ENCODE assay signal across 8 cellular contexts in the genomic region with DNA sequence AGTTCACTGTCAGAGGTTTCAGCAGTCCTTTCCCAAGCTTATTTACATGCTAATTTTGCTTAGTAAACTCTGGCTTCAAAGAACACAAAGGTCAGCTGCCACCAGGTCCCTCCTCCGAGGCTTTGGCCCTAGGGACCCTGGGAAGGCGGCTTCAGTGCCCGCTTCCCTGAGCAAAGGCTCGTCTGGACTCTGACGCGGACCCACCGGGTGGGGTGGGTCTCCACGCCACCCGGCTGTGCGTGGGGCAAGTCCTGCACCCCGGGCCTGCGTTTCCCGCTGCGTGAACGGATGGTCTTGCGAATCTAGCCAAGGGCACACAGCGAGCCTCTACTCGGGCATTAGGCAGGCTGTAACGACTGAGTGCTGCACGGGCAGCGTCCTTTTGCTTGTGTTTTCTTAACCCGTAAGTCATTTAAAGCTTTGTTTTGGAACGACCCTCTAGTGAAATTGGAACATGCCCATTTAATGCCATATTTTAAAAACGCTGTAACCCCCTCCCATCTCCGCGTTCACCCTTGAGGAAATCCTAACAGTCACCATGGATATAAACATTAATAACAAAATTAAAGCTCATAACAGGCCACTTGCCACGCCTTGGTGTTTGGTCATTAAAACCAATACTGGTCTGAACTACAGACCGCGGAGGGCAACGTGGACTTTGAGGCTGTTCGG. TPM values are rescaled to one million over a fixed set of nuclear protein-coding genes. Genes with fewer than 3 reads are reported as not detected.
DNase-seq lines count a peak whose midpoint lies in the region; ATAC-seq and TF ChIP-seq lines count a peak whose summit lies in the region.

No MANE protein-coding gene starts in this region.

- H3K27me3 ChIP-seq in A673 (replicated peaks; ENCODE audit: insufficient read depth, low read depth, low read length, poor library complexity) (no peaks in the 10 kb centered on the region), kidney epithelial cell (ENCODE audit: control insufficient read depth, insufficient read depth, low read length) (no peaks in the 10 kb centered on the region)

- no peaks in the 10 kb centered on the region; the same call in 1 of the 2 replicates for H3K27me3 Mint-ChIP-seq in HFFc6 (ENCODE audit: insufficient read depth)

- H3K4me3 ChIP-seq in A673 (ENCODE audit: low read depth, low read length, poor library complexity, severe bottlenecking) (peak overlapping the region; percentile 93), kidney epithelial cell (ENCODE audit: low read depth, low read length) (peak overlapping the region; percentile 83)

- H3K27ac Mint-ChIP-seq in HFFc6, result peak overlapping the region; percentile 86

- POLR2A ChIA-PET in A673 (lab: Charles Lee; ENCODE audit: low non-redundant PET), result no interaction called here

- no peaks in the 10 kb centered on the region for H3K9me3 Mint-ChIP-seq in HFFc6

- H3K4me1 ChIP-seq in A673 (ENCODE audit: insufficient read depth, low read length, poor library complexity, severe bottlenecking), result peaks cover 10% of the 10 kb centered on the region

- no peaks in the 10 kb centered on the region for H3K36me3 ChIP-seq in A673 (ENCODE audit: insufficient read depth, low read length, poor library complexity, severe bottlenecking)
- H3K36me3 ChIP-seq in kidney epithelial cell (ENCODE audit: control insufficient read depth, insufficient read depth, low read length), result peaks cover 2% of the 10 kb centered on the region

- H3K36me3 Mint-ChIP-seq in HFFc6 (ENCODE audit: low read depth), result peaks cover 28% of the 10 kb centered on the region; the same call in 1 of the 2 replicates

- peak overlapping the region; percentile 98 for H3K4me3 Mint-ChIP-seq in HFFc6

- no peak for TF ChIP-seq CTCF in A673 (conservative IDR thresholded peaks at IDR 0.05; ENCODE audit: low read depth, low read length)
- no peak for TF ChIP-seq CTCF in HFFc6 (IDR thresholded peaks at IDR 0.05)
- TF ChIP-seq CTCF in kidney epithelial cell (IDR thresholded peaks at IDR 0.05; ENCODE audit: insufficient read depth, low read length, poor library complexity, severe bottlenecking), result no peak

- H3K27ac ChIP-seq in A673 (ENCODE audit: low read depth, low read length, poor library complexity, severe bottlenecking) (peak overlapping the region; percentile 67), substantia nigra (ENCODE audit: low read depth, low read length, poor library complexity, severe bottlenecking) (peak overlapping the region; percentile 74)

- ATAC-seq in HG03095 (IDR thresholded peaks at IDR 0.05; ENCODE audit: unreplicated experiment), result no peak
- no peak for ATAC-seq in GM21737 (IDR thresholded peaks at IDR 0.05; ENCODE audit: unreplicated experiment)

- H3K9me3 ChIP-seq in A673 (ENCODE audit: low read depth, low read length, poor library complexity, severe bottlenecking), result no peaks in the 10 kb centered on the region

- intact Hi-C loops in A673 (cut with micrococcal nuclease; ENCODE audit: unreplicated experiment), result no loop called here

- DNase-seq in A673 (ENCODE audit: low spot score) (no peak), HFFc6 (no peak), astrocyte of the hippocampus (ENCODE audit: low read depth, low spot score) (peak; percentile 36), kidney epithelial cell (ENCODE audit: low read depth) (no peak), substantia nigra (lab: John Stamatoyannopoulos, UW) (peak in 5 of 49 donors; percentile 13 to 27 (median 24)), SIG-M5 treated with dmso at 0.1 percent for 504 hours (lab: John Stamatoyannopoulos, UW; ENCODE audit: unreplicated experiment) (no peak)

- H3K4me1 Mint-ChIP-seq in HFFc6 (ENCODE audit: low read depth), result peaks cover 46% of the 10 kb centered on the region

- TSS peak; percentile 40 for BruUV-seq in A673 (replicated peaks; lab: Mats Ljungman, UMichigan)

- CTCF ChIA-PET in A673 (lab: Charles Lee), result interaction anchor here (0.5 to 0.8 kb wide), 2 partner anchors 40 to 42 kb away, joined by 3 to 4 read pairs; no protein-coding TSS in a partner anchor

RNA-seq across cellular contexts. Expression of gene BNIP3, which starts 0.8 kb away (rescaled TPM):
- total RNA-seq in A673 (2021) (24.9 and 33.2 TPM in 2 replicates), kidney epithelial cell (57.3 and 70.7 TPM in 2 replicates)
- 100 to 1,000 TPM in 1 of 6 experiments, 10 to 100 TPM in 5; 71.0 to 107 (median 78.3) TPM for total RNA-seq in HFFc6 (2021; fragmentation: NEBNext Ultra II Directional; extraction: Animal tissue kit (Norgen Biotek cat#: 25700))
